Comparison of ENCODE assay signal across 10 cellular contexts in the genomic region with DNA sequence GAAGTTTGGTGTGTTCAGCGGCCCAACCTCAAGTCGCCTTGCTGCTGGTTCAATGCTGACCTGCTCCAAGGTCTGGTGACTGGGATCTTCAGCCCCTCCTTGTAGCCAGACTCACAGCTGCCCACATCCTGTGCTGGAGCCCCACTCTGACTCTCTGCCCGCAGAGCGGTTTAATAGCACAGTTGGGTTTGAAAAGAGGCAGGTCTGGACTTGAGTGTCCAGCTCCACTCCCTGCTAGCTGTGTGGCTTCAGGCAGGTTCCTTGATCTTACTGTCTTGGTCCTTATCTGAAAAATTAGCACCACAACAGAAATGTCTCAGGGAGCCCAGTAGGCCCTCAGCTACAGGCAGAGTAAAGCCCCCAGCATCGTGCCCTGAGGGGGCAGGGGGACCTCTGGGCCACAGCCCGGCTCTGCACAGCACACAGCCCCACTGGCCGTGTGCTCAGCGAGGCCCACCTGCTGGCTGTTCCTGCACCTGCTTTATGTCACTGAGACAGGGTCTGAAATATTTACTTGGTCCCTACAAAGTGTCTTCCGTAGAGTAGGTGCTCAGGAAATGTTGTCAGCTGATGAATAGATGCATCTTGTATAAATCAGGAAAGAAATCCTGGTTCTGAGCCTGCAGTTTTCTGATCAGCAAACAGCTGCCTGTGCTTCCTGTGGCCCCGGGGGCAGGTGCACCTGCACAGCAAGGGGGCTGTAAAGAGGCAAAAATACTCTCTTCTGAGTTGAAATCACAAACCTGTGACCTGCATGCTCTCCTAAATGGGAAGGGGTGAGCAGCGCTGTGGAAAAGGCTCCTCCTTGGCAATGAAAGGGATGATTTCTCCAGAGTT.
DNase-seq lines count a peak whose midpoint lies in the region; ATAC-seq and TF ChIP-seq lines count a peak whose summit lies in the region.
"Had no signal": no experiment of that assay in that cellular context is flagged by ENCODE, and none has a peak within 500 bp of the region (broad histone marks: within the 10 kb centered on the region; RNA-seq: fewer than 3 reads in every experiment).

No MANE protein-coding gene starts in this region.

- H4K20me1 ChIP-seq in BLaER1 treated with 17β-estradiol and CSF1 and Interleukin-3, amounts not matched to agents 10 nM and 100 nM = peaks cover 0 to 12% (median 0%) of the 10 kb centered on the region in 11 experiments; a peak in 1 of 22 replicates
- no peaks in the 10 kb centered on the region for H4K20me1 ChIP-seq in IMR-90 (ENCODE audit: insufficient read depth, low read length)

- no peak overlapping the region for H3K27ac ChIP-seq in BLaER1 treated with 17β-estradiol and CSF1 and Interleukin-3, amounts not matched to agents 10 nM and 100 nM
- H3K27ac ChIP-seq in IMR-90 (ENCODE audit: insufficient read depth, low read length) (no peak overlapping the region), RWPE1 (peak overlapping the region; percentile 70)
- H3K27ac ChIP-seq: ascending aorta had no signal

- H2BK15ac ChIP-seq in IMR-90 (ENCODE audit: low read depth, low read length) = no peak overlapping the region

- WGBS in IMR-90 (ENCODE audit: extremely low coverage in 2 of 2, insufficient read length in 1 of 2), 2 experiments = 83% methylated on average over 5 of the region's 11 CpGs; no CpG with 5 or more reads in 1 of the 2 experiments

- peaks cover 0 to 24% of the 10 kb centered on the region in 2 experiments; a peak in 2 of 4 replicates for H3K79me1 ChIP-seq in IMR-90 (ENCODE audit: low read depth in 1 of 2, low read length in 2 of 2)

- H2AK5ac ChIP-seq in IMR-90 (ENCODE audit: low read depth, low read length) = no peak overlapping the region

- no peak overlapping the region for H2BK20ac ChIP-seq in IMR-90 (ENCODE audit: low read depth, low read length)

- no peak for TF ChIP-seq POLR2A in IMR-90 (IDR thresholded peaks at IDR 0.05; ENCODE audit: low read depth, low read length)

- in situ Hi-C loops in IMR-90 (cut with MboI; ENCODE audit: low sequenced_read_pairs) = no loop called here

- H3K9me1 ChIP-seq in IMR-90 (ENCODE audit: insufficient read depth, low read length) = peaks cover 5% of the 10 kb centered on the region

- no peak overlapping the region for H3K4ac ChIP-seq in IMR-90 (ENCODE audit: low read depth, low read length)

- TF ChIP-seq RAD21 in IMR-90 (IDR thresholded peaks at IDR 0.05; ENCODE audit: low read length) = no peak

- ATAC-seq in IMR-90 (ENCODE audit: low read depth) = no peak

- peaks cover 0 to 65% (median 13%) of the 10 kb centered on the region in 11 experiments; a peak in 12 of 22 replicates for H3K36me3 ChIP-seq in BLaER1 treated with 17β-estradiol and CSF1 and Interleukin-3, amounts not matched to agents 10 nM and 100 nM
- H3K36me3 ChIP-seq in IMR-90 (ENCODE audit: control insufficient read depth, insufficient read depth, low read length) = peaks cover 28% of the 10 kb centered on the region

- no peak overlapping the region for H4K8ac ChIP-seq in IMR-90 (ENCODE audit: low read depth in 2 of 2, low read length in 2 of 2)

- no peak overlapping the region for H3K23ac ChIP-seq in IMR-90 (ENCODE audit: low read depth, low read length)

- no peak overlapping the region for H2AFZ ChIP-seq in IMR-90 (replicated peaks; ENCODE audit: low read length, poor library complexity)

- no peak for TF ChIP-seq CTCF in IMR-90 (conservative IDR thresholded peaks at IDR 0.05; ENCODE audit: low read depth, low read length)
- no peak for TF ChIP-seq CTCF in RWPE1 (conservative IDR thresholded peaks at IDR 0.05; ENCODE audit: low read depth)

- dilution Hi-C loops in IMR-90 (cut with HindIII; ENCODE audit: low sequenced_read_pairs, unreplicated experiment) = no loop called here

- H3K18ac ChIP-seq in IMR-90 (ENCODE audit: low read depth, low read length) = no peak overlapping the region

- no peak overlapping the region for H4K91ac ChIP-seq in IMR-90 (ENCODE audit: insufficient read depth, low read depth, low read length)

- no peak overlapping the region for H2BK120ac ChIP-seq in IMR-90 (ENCODE audit: low read depth, low read length)

- intact Hi-C loops in IMR-90 (cut with micrococcal nuclease) = no loop called here

- no peak overlapping the region for H2AK9ac ChIP-seq in IMR-90 (replicated peaks; ENCODE audit: low read depth, low read length, poor library complexity)

- H3K4me2 ChIP-seq in BLaER1 treated with 17β-estradiol and CSF1 and Interleukin-3, amounts not matched to agents 10 nM and 100 nM = peak overlapping the region in 8 of 11 experiments; percentile 43 to 78 (median 62); a peak in 15 of 22 replicates
- H3K4me2 ChIP-seq in IMR-90 (ENCODE audit: low read depth, low read length) = no peak overlapping the region

- CTCF ChIA-PET in IMR-90 (lab: Yijun Ruan, JAX) = no interaction called here
- CTCF ChIA-PET in RWPE1 (lab: Yijun Ruan, JAX) = no interaction called here

- no peak overlapping the region for H3K14ac ChIP-seq in IMR-90 (replicated peaks; ENCODE audit: low read depth, low read length)

- no peaks in the 10 kb centered on the region for H3K9me3 ChIP-seq in BLaER1 treated with 17β-estradiol and CSF1 and Interleukin-3, amounts not matched to agents 10 nM and 100 nM (replicated peaks in 1 of 11)
- no peaks in the 10 kb centered on the region for H3K9me3 ChIP-seq in IMR-90 (ENCODE audit: control insufficient read depth, insufficient read depth, low read length)
- H3K9me3 ChIP-seq: ascending aorta had no signal

- no peak overlapping the region for H3K4me3 ChIP-seq in BLaER1 treated with 17β-estradiol and CSF1 and Interleukin-3, amounts not matched to agents 10 nM and 100 nM
- H3K4me3 ChIP-seq in IMR-90 (ENCODE audit: insufficient read depth, low read depth, low read length) = no peak overlapping the region
- H3K4me3 ChIP-seq: ascending aorta had no signal

- POLR2A ChIA-PET in IMR-90 (lab: Charles Lee; ENCODE audit: unreplicated experiment) (no interaction called here), RWPE1 (lab: Yijun Ruan, JAX; ENCODE audit: low non-redundant PET) (no interaction called here)

- no peak overlapping the region for H3K56ac ChIP-seq in IMR-90 (ENCODE audit: extremely low read depth, insufficient read depth, low read length)

- peak overlapping the region in 1 of 11 experiments; percentile 38; a peak in 1 of 22 replicates for H3K9ac ChIP-seq in BLaER1 treated with 17β-estradiol and CSF1 and Interleukin-3, amounts not matched to agents 10 nM and 100 nM
- H3K9ac ChIP-seq in IMR-90 (ENCODE audit: low read depth, low read length) = no peak overlapping the region

- H3K4me1 ChIP-seq in BLaER1 treated with 17β-estradiol and CSF1 and Interleukin-3, amounts not matched to agents 10 nM and 100 nM = peaks cover 9 to 44% (median 34%) of the 10 kb centered on the region in 10 experiments; a peak in 19 of 20 replicates
- peaks cover 5% of the 10 kb centered on the region for H3K4me1 ChIP-seq in IMR-90 (ENCODE audit: control insufficient read depth, insufficient read depth, low read length)

- no TSS peak for BruUV-seq in IMR-90 (replicated peaks; lab: Mats Ljungman, UMichigan)

- H3K27me3 ChIP-seq in BLaER1 treated with 17β-estradiol and CSF1 and Interleukin-3, amounts not matched to agents 10 nM and 100 nM = no peaks in the 10 kb centered on the region
- H3K27me3 ChIP-seq in IMR-90 (ENCODE audit: control insufficient read depth, insufficient read depth, low read length) = no peaks in the 10 kb centered on the region
- H3K27me3 ChIP-seq: ascending aorta had no signal

- no peak overlapping the region for H4K5ac ChIP-seq in IMR-90 (ENCODE audit: low read depth, low read length)

- H2BK5ac ChIP-seq in IMR-90 (ENCODE audit: low read depth, low read length, poor library complexity, severe bottlenecking) = no peak overlapping the region

- DNase-seq in IMR-90 = peak; percentile 10
- DNase-seq in RWPE1 (ENCODE audit: low spot score) = peak; percentile 64
- DNase-seq in kidney tubule cell (ENCODE audit: low spot score) = peak; percentile 61
- no peak for DNase-seq in HuH-7 (ENCODE audit: low spot score)
- no peak for DNase-seq in stimulated activated CD4-positive, alpha-beta T cell treated with anti-CD3 and anti-CD28 coated beads, Interleukin-2, amount 100 ng/mL, for 48 hours
- no peak for DNase-seq in stimulated activated naive CD4-positive, alpha-beta T cell (lab: John Stamatoyannopoulos, UW)
- DNase-seq in OCI-M2 (lab: John Stamatoyannopoulos, UW; ENCODE audit: unreplicated experiment) = no peak
- DNase-seq: NCI-H187 had no signal

TF ChIP-seq in IMR-90, 13 proteins besides CTCF, POLR2A, EP300 and RAD21 (continues in another document):
- TF ChIP-seq RFX5 (IDR thresholded peaks at IDR 0.05; ENCODE audit: low read depth, low read length) (no peak), NFE2L2 (IDR thresholded peaks at IDR 0.05; ENCODE audit: low read depth, low read length) (no peak), CEBPB (IDR thresholded peaks at IDR 0.05; ENCODE audit: low read depth, low read length) (no peak), BHLHE40 (IDR thresholded peaks at IDR 0.05; ENCODE audit: low read depth, low read length) (no peak), SMC3 (IDR thresholded peaks at IDR 0.05; ENCODE audit: low read depth, low read length) (no peak), MAZ (IDR thresholded peaks at IDR 0.05; ENCODE audit: borderline replicate concordance, low read depth, low read length) (no peak), MXI1 (IDR thresholded peaks at IDR 0.05; ENCODE audit: borderline replicate concordance, low read depth, low read length) (no peak), RCOR1 (IDR thresholded peaks at IDR 0.05; ENCODE audit: insufficient replicate concordance, low read length) (no peak), MAFK (IDR thresholded peaks at IDR 0.05; ENCODE audit: low read depth, low read length) (no peak), CHD1 (IDR thresholded peaks at IDR 0.05; ENCODE audit: low read depth, low read length) (no peak)
- TF ChIP-seq, protein P1, sequence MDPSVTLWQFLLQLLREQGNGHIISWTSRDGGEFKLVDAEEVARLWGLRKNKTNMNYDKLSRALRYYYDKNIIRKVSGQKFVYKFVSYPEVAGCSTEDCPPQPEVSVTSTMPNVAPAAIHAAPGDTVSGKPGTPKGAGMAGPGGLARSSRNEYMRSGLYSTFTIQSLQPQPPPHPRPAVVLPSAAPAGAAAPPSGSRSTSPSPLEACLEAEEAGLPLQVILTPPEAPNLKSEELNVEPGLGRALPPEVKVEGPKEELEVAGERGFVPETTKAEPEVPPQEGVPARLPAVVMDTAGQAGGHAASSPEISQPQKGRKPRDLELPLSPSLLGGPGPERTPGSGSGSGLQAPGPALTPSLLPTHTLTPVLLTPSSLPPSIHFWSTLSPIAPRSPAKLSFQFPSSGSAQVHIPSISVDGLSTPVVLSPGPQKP (IDR thresholded peaks at IDR 0.05; ENCODE audit: borderline replicate concordance, low read depth, low read length) = no peak
- TF ChIP-seq, protein P2, sequence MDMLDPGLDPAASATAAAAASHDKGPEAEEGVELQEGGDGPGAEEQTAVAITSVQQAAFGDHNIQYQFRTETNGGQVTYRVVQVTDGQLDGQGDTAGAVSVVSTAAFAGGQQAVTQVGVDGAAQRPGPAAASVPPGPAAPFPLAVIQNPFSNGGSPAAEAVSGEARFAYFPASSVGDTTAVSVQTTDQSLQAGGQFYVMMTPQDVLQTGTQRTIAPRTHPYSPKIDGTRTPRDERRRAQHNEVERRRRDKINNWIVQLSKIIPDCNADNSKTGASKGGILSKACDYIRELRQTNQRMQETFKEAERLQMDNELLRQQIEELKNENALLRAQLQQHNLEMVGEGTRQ (IDR thresholded peaks at IDR 0.05; ENCODE audit: low read depth, low read length) = no peak

Comparison
In these comparisons a context has a peak if more than half of its experiments do, and no peak if none do; other contexts are left out.
1. DNase-seq: peak in IMR-90 (single experiment), RWPE1 (single experiment) and kidney tubule cell (single experiment); none in HuH-7 (single experiment), stimulated activated CD4-positive, alpha-beta T cell treated with anti-CD3 and anti-CD28 coated beads, Interleukin-2, amount 100 ng/mL, for 48 hours (0 of 2), stimulated activated naive CD4-positive, alpha-beta T cell (0 of 6) and OCI-M2 (single experiment).